In genomic region chr5:77128411-77129061, GRCh38 we compare ENCODE assay signal across 7 cellular contexts.
"Had no signal": no experiment of that assay in that cellular context is flagged by ENCODE, and none has a peak within 500 bp of the region (broad histone marks: within the 10 kb centered on the region; RNA-seq: fewer than 3 reads in every experiment).

No MANE protein-coding gene starts in this region.

- DNase-seq: GF-D8 had no signal

- FAIRE-seq: G401.6, GM12878, GM12891, GM12892, GM18507, GM19239 had no signal

- H3K4me3 ChIP-seq: GM12878 had no signal
